In the genomic region with DNA sequence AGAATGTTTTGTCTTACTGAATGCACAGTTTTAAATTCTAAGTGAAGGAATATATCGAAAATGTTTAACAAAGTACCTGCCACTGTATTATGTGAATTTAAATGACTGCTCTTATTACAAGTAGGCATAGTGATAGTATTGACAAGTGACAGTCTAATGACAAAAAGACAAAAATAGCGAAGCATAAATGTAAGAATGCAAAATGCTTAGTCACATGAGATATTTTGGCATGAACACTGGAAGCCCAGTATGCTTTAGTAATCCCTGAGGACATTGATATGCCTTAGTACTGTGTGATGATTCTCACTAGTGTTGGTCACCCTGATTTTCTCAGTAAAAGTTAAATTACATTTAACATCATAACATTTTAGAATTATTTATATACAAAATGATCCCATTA, we compare ENCODE assay signal across 27 cellular contexts.
"Had no signal": no experiment of that assay in that cellular context is flagged by ENCODE, and none has a peak within 500 bp of the region (broad histone marks: within the 10 kb centered on the region; RNA-seq: fewer than 3 reads in every experiment).

No MANE protein-coding gene starts in this region.

- H3K27me3 ChIP-seq: ascending aorta, body of pancreas, SJSA1 had no signal

- H3K4me3 ChIP-seq: ascending aorta, body of pancreas, K562, SJSA1 had no signal

- DNase-seq: activated B cell treated with CpG ODN at 0.5 μM for 24 hours; activated CD4-positive, alpha-beta T cell treated with anti-CD3 and anti-CD28 coated beads for 1 hour; activated CD4-positive, alpha-beta T cell treated with anti-CD3 and anti-CD28 coated beads, Interleukin-2, amount 10 ng/mL, durations not matched to agents 24 days and 14 days; activated CD4-positive, alpha-beta T cell treated with anti-CD3 and anti-CD28 coated beads, Interleukin-2, amount 50 U/mL, for 48 hours; activated CD8-positive, alpha-beta memory T cell treated with anti-CD3 and anti-CD28 coated beads, Interleukin-2, amount 10 ng/mL, durations not matched to agents 7 days and 5 days; activated effector memory CD4-positive, alpha-beta T cell treated with Interleukin-2 at 50 U/mL for 16 hours; activated naive CD4-positive, alpha-beta T cell treated with Interleukin-2 at 50 U/mL for 16 hours; activated naive CD8-positive, alpha-beta T cell treated with anti-CD3 and anti-CD28 coated beads, Interleukin-2, amount 50 U/mL, for 24 hours; activated T-cell treated with anti-CD3 and anti-CD28 coated beads, Interleukin-2, amount 50 U/mL, for 24 hours; amniotic stem cell; body of pancreas; Karpas-422; NCI-H1105 treated with DMSO at 0.1 percent for 48 hours; NCI-H1436 treated with DMSO at 0.1 percent for 48 hours; NCI-H187; NCI-H2081; NCI-H510A treated with DMSO at 0.1 percent for 48 hours; NCI-H69; NK-92 treated with Interleukin-12 subunit alpha and Interleukin-12 subunit beta, amount 100 ng/mL, for 24 hours; OCI-M1; RPMI8226; SHP77; T-helper 17 cell; T-helper 9 cell had no signal

- H3K4me1 ChIP-seq: ascending aorta, body of pancreas, SJSA1 had no signal

- H3K36me3 ChIP-seq: ascending aorta, SJSA1 had no signal

- H3K9me3 ChIP-seq: ascending aorta, body of pancreas, SJSA1 had no signal

- H3K27ac ChIP-seq: ascending aorta, body of pancreas, SJSA1 had no signal
